In genomic region chr7:1513657-1514095, GRCh38 we compare ENCODE assay signal across 10 cellular contexts. TPM values are rescaled to one million over a fixed set of nuclear protein-coding genes. Genes with fewer than 3 reads are reported as not detected.
DNase-seq lines count a peak whose midpoint lies in the region; ATAC-seq, FAIRE-seq and TF ChIP-seq lines count a peak whose summit lies in the region.
"Had no signal": no experiment of that assay in that cellular context is flagged by ENCODE, and none has a peak within 500 bp of the region (broad histone marks: within the 10 kb centered on the region; RNA-seq: fewer than 3 reads in every experiment).

No MANE protein-coding gene starts in this region.

- FAIRE-seq in K562 (lab: Jason Lieb, UNC): no peak

- peaks cover 9 to 46% of the 10 kb centered on the region in 2 experiments for H3K4me1 ChIP-seq in K562 (replicated peaks in 1 of 2; ENCODE audit: control insufficient read depth in 2 of 2, insufficient read depth in 2 of 2, low read length in 2 of 2)

- DNase-seq in HL-60 (ENCODE audit: low read depth in 1 of 2, low spot score in 1 of 2): no peak
- DNase-seq in K562 (ENCODE audit: extremely low read depth in 1 of 4, low spot score in 3 of 4): no peak
- peak; percentile 19 for DNase-seq in left kidney (ENCODE audit: low read depth, low spot score)
- DNase-seq in stimulated activated naive B cell treated with anti-CD40 and anti-IgM and Interleukin-4, amounts not matched to agents 10 μg/mL and 1 μg/mL and 100 μg/mL, for 72 hours: no peak
- DNase-seq in GM13976 (ENCODE audit: low spot score): no peak
- DNase-seq: activated CD4-positive, alpha-beta T cell treated with anti-CD3 and anti-CD28 coated beads, Interleukin-2, amount 50 U/mL, for 1 hour; islet precursor cell had no signal

- H3K36me3 ChIP-seq in K562 (ENCODE audit: control insufficient read depth, insufficient read depth, low read length): no peaks in the 10 kb centered on the region

- H3K4me1 Mint-ChIP-seq in stimulated activated naive B cell treated with anti-CD40 and anti-IgM and Interleukin-4, amounts not matched to agents 10 μg/mL and 1 μg/mL and 100 μg/mL, for 72 hours: peaks cover 36 to 38% of the 10 kb centered on the region in 2 donors

- H3K9ac ChIP-seq in K562 (ENCODE audit: insufficient read depth in 1 of 2, low read depth in 2 of 2, low read length in 2 of 2): peak overlapping the region in 1 of 2 experiments; percentile 71; a peak in 2 of 4 replicates

- ATAC-seq in K562: no peak
- ATAC-seq in stimulated activated naive B cell treated with anti-CD40 and anti-IgM and Interleukin-4, amounts not matched to agents 10 μg/mL and 1 μg/mL and 100 μg/mL, for 72 hours (replicated peaks): no peak
- no peak for ATAC-seq in HG02884 (IDR thresholded peaks at IDR 0.05; ENCODE audit: unreplicated experiment)
- ATAC-seq in GM19395 (IDR thresholded peaks at IDR 0.05; ENCODE audit: unreplicated experiment): no peak
- ATAC-seq in GM18858 (IDR thresholded peaks at IDR 0.05; ENCODE audit: unreplicated experiment): no peak

- H3K27me3 ChIP-seq in HL-60 (ENCODE audit: insufficient read depth, poor library complexity, severe bottlenecking): no peaks in the 10 kb centered on the region
- peaks cover 0 to 18% of the 10 kb centered on the region in 2 experiments; a peak in 3 of 5 replicates for H3K27me3 ChIP-seq in K562 (ENCODE audit: control insufficient read depth in 2 of 2, insufficient read depth in 2 of 2, low read length in 2 of 2)

- POLR2A ChIA-PET in K562 (lab: Yijun Ruan, JAX): interaction anchor here (0.6 to 0.9 kb wide), 3 partner anchors 12 to 619 kb away, joined by 3 to 5 read pairs (median 4); no protein-coding TSS in a partner anchor

- H3K4me2 ChIP-seq in K562 (ENCODE audit: insufficient read depth, low read length): 0 out of 2 replicates have a peak overlapping the region, but pooled peaks have one; percentile 6

- peak overlapping the region; percentile 47; the same call in 1 of the 2 replicates for H2AFZ ChIP-seq in K562 (ENCODE audit: low read depth, low read length)

- H4K20me1 ChIP-seq in K562 (replicated peaks; ENCODE audit: control insufficient read depth, insufficient read depth, low read length): no peaks in the 10 kb centered on the region

- no TSS peak for BruUV-seq in K562 (replicated peaks; lab: Mats Ljungman, UMichigan)

- no peak for TF ChIP-seq POLR2A in K562 (conservative IDR thresholded peaks at IDR 0.05)

- H3K36me3 Mint-ChIP-seq in stimulated activated naive B cell treated with anti-CD40 and anti-IgM and Interleukin-4, amounts not matched to agents 10 μg/mL and 1 μg/mL and 100 μg/mL, for 72 hours: no peaks in the 10 kb centered on the region

- CTCF ChIA-PET in K562 (lab: Yijun Ruan, JAX; ENCODE audit: low intra/inter-chr PET ratio): no interaction called here

- in situ Hi-C loops in K562 (cut with MboI) (no loop called here), GM13976 (cut with MboI; ENCODE audit: low sequenced_read_pairs, unreplicated experiment) (no loop called here)

- H3K9me3 Mint-ChIP-seq in stimulated activated naive B cell treated with anti-CD40 and anti-IgM and Interleukin-4, amounts not matched to agents 10 μg/mL and 1 μg/mL and 100 μg/mL, for 72 hours: no peaks in the 10 kb centered on the region

- H3K9me3 ChIP-seq in K562 (replicated peaks; ENCODE audit: control insufficient read depth, insufficient read depth, low read depth, low read length): 0 out of 2 replicates have a peak, but pooled peaks cover 2% of the 10 kb centered on the region

- no peaks in the 10 kb centered on the region for H3K79me2 ChIP-seq in K562 (ENCODE audit: control insufficient read depth, insufficient read depth, low read length)

- no peaks in the 10 kb centered on the region for H3K9me1 ChIP-seq in K562 (ENCODE audit: control insufficient read depth, insufficient read depth, low read length)

- no peak for TF ChIP-seq EP300 in K562 (IDR thresholded peaks at IDR 0.05; ENCODE audit: low read length)

- TF ChIP-seq RAD21 in K562 (CRISPR knock-in tag; conservative IDR thresholded peaks at IDR 0.05 in 1 of 2, IDR thresholded peaks at IDR 0.05 in 1 of 2): no peak

- intact Hi-C loops in K562 (cut with micrococcal nuclease): no loop called here

- 50% methylated on average over 18 of the region's 20 CpGs for WGBS in K562 (ENCODE audit: insufficient coverage, low coverage, missing lambda C conversion rate)

- H3K27me3 Mint-ChIP-seq in stimulated activated naive B cell treated with anti-CD40 and anti-IgM and Interleukin-4, amounts not matched to agents 10 μg/mL and 1 μg/mL and 100 μg/mL, for 72 hours: no peaks in the 10 kb centered on the region

- H3K4me3 Mint-ChIP-seq in stimulated activated naive B cell treated with anti-CD40 and anti-IgM and Interleukin-4, amounts not matched to agents 10 μg/mL and 1 μg/mL and 100 μg/mL, for 72 hours: peak overlapping the region in 1 of 2 donors; percentile 74

- H3K4me3 ChIP-seq in HL-60 (replicated peaks; ENCODE audit: insufficient read depth, low read length): no peak overlapping the region
- no peak overlapping the region for H3K4me3 ChIP-seq in K562

- H3K27ac ChIP-seq in HL-60 (replicated peaks): peak overlapping the region; percentile 97
- H3K27ac ChIP-seq in K562 (ENCODE audit: extremely low read depth, low read depth, low read length): peak overlapping the region; percentile 44; the same call in 1 of the 3 replicates

- peak overlapping the region; percentile 90 for H3K27ac Mint-ChIP-seq in stimulated activated naive B cell treated with anti-CD40 and anti-IgM and Interleukin-4, amounts not matched to agents 10 μg/mL and 1 μg/mL and 100 μg/mL, for 72 hours

- no peak for TF ChIP-seq CTCF in HL-60 (IDR thresholded peaks at IDR 0.05; ENCODE audit: insufficient read depth, low read length)
- no peak for TF ChIP-seq CTCF in K562 (IDR thresholded peaks at IDR 0.05 in 2 of 3, conservative IDR thresholded peaks at IDR 0.05 in 1 of 3; ENCODE audit: insufficient read depth in 2 of 3, low read depth in 1 of 3, low read length in 3 of 3)
- no peak for TF ChIP-seq CTCF in GM13976 (IDR thresholded peaks at IDR 0.05; ENCODE audit: borderline replicate concordance, control extremely low read depth, extremely low read depth, insufficient read depth, missing control alignments)

RNA-seq across cellular contexts. Expression of gene INTS1, which starts 9.5 kb away (rescaled TPM):
- total RNA-seq in K562 (2011; cell fraction: chromatin; rRNA removed; ENCODE audit: low replicate concordance): 67.2 and 276 TPM in 2 replicates
- total RNA-seq in K562 (2011; cell fraction: nucleolus; rRNA removed): 199 and 200 TPM in 2 replicates
- 92.5 and 92.7 TPM in 2 replicates for total RNA-seq in K562 (2011; cell fraction: nucleoplasm; rRNA removed)
- total RNA-seq in K562 (2014; rRNA removed) (34.9 and 39.7 TPM in 2 replicates), K562 (2014; rRNA removed; fragmentation: Illumina TruSeq; extraction: Trizol) (4.1 and 6.8 TPM in 2 replicates), K562 (2015; rRNA removed; fragmentation: Illumina TruSeq; extraction: Trizol) (19.2 and 20.1 TPM in 2 replicates), K562 (2021) (105 and 119 TPM in 2 replicates)
- polyA plus RNA-seq in K562 (2011; rRNA removed) (12.0 and 28.0 TPM in 2 replicates), K562 (2014; fragmentation: Illumina TruSeq; extraction: Trizol) (18.5 and 66.3 TPM in 2 replicates), K562 (2014; fragmentation: Nextera tagmentation; extraction: Ambion mirVana) (1 to 10 TPM in 1 of 2 experiments, under 1 TPM in 1; 0.34 to 1.7 TPM), K562 (2014; rRNA removed) (46.7 and 55.1 TPM in 2 replicates)
- polyA plus RNA-seq in K562 (2011; cell fraction: cytosol; rRNA removed): 17.5 and 46.7 TPM in 2 replicates
- polyA plus RNA-seq in K562 (2011; cell fraction: nucleus; rRNA removed): 146 and 297 TPM in 2 replicates
- polyA plus RNA-seq in K562 (2012): 62.7 and 64.6 TPM in 2 replicates
- 9.8 and 11.1 TPM in 2 replicates for polyA minus RNA-seq in K562 (2011; rRNA and poly(A)+ RNA removed)
- 38.7 and 69.3 TPM in 2 replicates for polyA minus RNA-seq in K562 (2011; cell fraction: cytosol; rRNA and poly(A)+ RNA removed)
- 52.6 and 57.9 TPM in 2 replicates for polyA minus RNA-seq in K562 (2011; cell fraction: nucleus; rRNA and poly(A)+ RNA removed)

RNA-seq across cellular contexts. Expression of gene MAFK, which starts 16.8 kb away (rescaled TPM):
- total RNA-seq in K562 (2011; cell fraction: chromatin; rRNA removed; ENCODE audit: low replicate concordance): 8.5 and 20.5 TPM in 2 replicates
- 11.2 and 12.1 TPM in 2 replicates for total RNA-seq in K562 (2011; cell fraction: nucleolus; rRNA removed)
- total RNA-seq in K562 (2011; cell fraction: nucleoplasm; rRNA removed): 5.1 and 7.6 TPM in 2 replicates
- total RNA-seq in K562 (2014; rRNA removed): 11.7 and 15.6 TPM in 2 replicates
- 1.1 and 1.3 TPM in 2 replicates for total RNA-seq in K562 (2014; rRNA removed; fragmentation: Illumina TruSeq; extraction: Trizol)
- 4.7 and 5.5 TPM in 2 replicates for total RNA-seq in K562 (2015; rRNA removed; fragmentation: Illumina TruSeq; extraction: Trizol)
- 17.6 and 24.4 TPM in 2 replicates for total RNA-seq in K562 (2021)
- 2.1 and 4.9 TPM in 2 replicates for polyA plus RNA-seq in K562 (2011; rRNA removed)
- polyA plus RNA-seq in K562 (2011; cell fraction: cytosol; rRNA removed): 3.8 and 5.1 TPM in 2 replicates
- 9.8 and 26.1 TPM in 2 replicates for polyA plus RNA-seq in K562 (2011; cell fraction: nucleus; rRNA removed)
- 11.2 and 12.1 TPM in 2 replicates for polyA plus RNA-seq in K562 (2012)
- 3.7 and 6.9 TPM in 2 replicates for polyA plus RNA-seq in K562 (2014; fragmentation: Illumina TruSeq; extraction: Trizol)
- under 1 TPM; 0.04 to 0.07 TPM for polyA plus RNA-seq in K562 (2014; fragmentation: Nextera tagmentation; extraction: Ambion mirVana)
- 12.8 and 13.5 TPM in 2 replicates for polyA plus RNA-seq in K562 (2014; rRNA removed)
- polyA minus RNA-seq in K562 (2011; rRNA and poly(A)+ RNA removed): 0.66 and 1.1 TPM in 2 replicates
- 5.5 and 7.7 TPM in 2 replicates for polyA minus RNA-seq in K562 (2011; cell fraction: cytosol; rRNA and poly(A)+ RNA removed)
- polyA minus RNA-seq in K562 (2011; cell fraction: nucleus; rRNA and poly(A)+ RNA removed): 3.6 and 3.8 TPM in 2 replicates

RNA-seq across cellular contexts. Expression of gene TMEM184A, which starts 42.3 kb away (rescaled TPM):
- 0.32 and 2.6 TPM in 2 replicates for total RNA-seq in K562 (2011; cell fraction: chromatin; rRNA removed; ENCODE audit: low replicate concordance)
- total RNA-seq in K562 (2011; cell fraction: nucleolus; rRNA removed): 0.66 and 1.5 TPM in 2 replicates
- total RNA-seq in K562 (2011; cell fraction: nucleoplasm; rRNA removed): 0.29 and 1.8 TPM in 2 replicates
- total RNA-seq in K562 (2014; rRNA removed) (0.18 TPM in 1 of 2 replicates, not detected in the other), K562 (2014; rRNA removed; fragmentation: Illumina TruSeq; extraction: Trizol) (not detected in 2 replicates), K562 (2015; rRNA removed; fragmentation: Illumina TruSeq; extraction: Trizol) (not detected in 2 replicates), K562 (2021) (0.11 and 0.31 TPM in 2 replicates)
- polyA plus RNA-seq in K562 (2011; rRNA removed) (0.10 and 0.20 TPM in 2 replicates), K562 (2014; fragmentation: Illumina TruSeq; extraction: Trizol) (not detected in 2 replicates), K562 (2014; fragmentation: Nextera tagmentation; extraction: Ambion mirVana) (not detected), K562 (2014; rRNA removed) (not detected in 2 replicates)
- polyA plus RNA-seq in K562 (2011; cell fraction: cytosol; rRNA removed): 0.12 and 0.72 TPM in 2 replicates
- 0.53 and 1.7 TPM in 2 replicates for polyA plus RNA-seq in K562 (2011; cell fraction: nucleus; rRNA removed)
- polyA plus RNA-seq in K562 (2012): 0.04 and 0.12 TPM in 2 replicates
- 0.14 and 0.15 TPM in 2 replicates for polyA minus RNA-seq in K562 (2011; rRNA and poly(A)+ RNA removed)
- polyA minus RNA-seq in K562 (2011; cell fraction: cytosol; rRNA and poly(A)+ RNA removed): 0.19 and 0.27 TPM in 2 replicates
- polyA minus RNA-seq in K562 (2011; cell fraction: nucleus; rRNA and poly(A)+ RNA removed): 0.89 and 1.1 TPM in 2 replicates

RNA-seq across cellular contexts. Expression of gene MICALL2, which starts 54.4 kb away (rescaled TPM):
- total RNA-seq in K562 (2011; cell fraction: chromatin; rRNA removed; ENCODE audit: low replicate concordance): 266 and 844 TPM in 2 replicates
- 502 and 577 TPM in 2 replicates for total RNA-seq in K562 (2011; cell fraction: nucleolus; rRNA removed)
- 359 and 406 TPM in 2 replicates for total RNA-seq in K562 (2011; cell fraction: nucleoplasm; rRNA removed)
- total RNA-seq in K562 (2014; rRNA removed) (59.0 and 71.5 TPM in 2 replicates), K562 (2014; rRNA removed; fragmentation: Illumina TruSeq; extraction: Trizol) (6.9 and 9.5 TPM in 2 replicates), K562 (2015; rRNA removed; fragmentation: Illumina TruSeq; extraction: Trizol) (26.9 and 32.7 TPM in 2 replicates), K562 (2021) (102 and 103 TPM in 2 replicates)
- polyA plus RNA-seq in K562 (2011; rRNA removed) (17.0 and 42.5 TPM in 2 replicates), K562 (2014; fragmentation: Illumina TruSeq; extraction: Trizol) (13.2 and 29.8 TPM in 2 replicates), K562 (2014; fragmentation: Nextera tagmentation; extraction: Ambion mirVana) (1 to 10 TPM; 1.8 to 2.2 TPM), K562 (2014; rRNA removed) (91.2 and 99.3 TPM in 2 replicates)
- 14.6 and 28.0 TPM in 2 replicates for polyA plus RNA-seq in K562 (2011; cell fraction: cytosol; rRNA removed)
- polyA plus RNA-seq in K562 (2011; cell fraction: nucleus; rRNA removed): 444 and 528 TPM in 2 replicates
- 61.2 and 74.6 TPM in 2 replicates for polyA plus RNA-seq in K562 (2012)
- 53.2 and 57.7 TPM in 2 replicates for polyA minus RNA-seq in K562 (2011; rRNA and poly(A)+ RNA removed)
- 17.9 and 22.2 TPM in 2 replicates for polyA minus RNA-seq in K562 (2011; cell fraction: cytosol; rRNA and poly(A)+ RNA removed)
- polyA minus RNA-seq in K562 (2011; cell fraction: nucleus; rRNA and poly(A)+ RNA removed): 91.7 and 109 TPM in 2 replicates

RNA-seq across cellular contexts. Expression of gene PSMG3, which starts 56.2 kb away (rescaled TPM):
- total RNA-seq in K562 (2011; cell fraction: chromatin; rRNA removed; ENCODE audit: low replicate concordance): 26.2 and 74.4 TPM in 2 replicates
- 89.7 and 92.9 TPM in 2 replicates for total RNA-seq in K562 (2011; cell fraction: nucleolus; rRNA removed)
- 63.3 and 66.8 TPM in 2 replicates for total RNA-seq in K562 (2011; cell fraction: nucleoplasm; rRNA removed)
- total RNA-seq in K562 (2014; rRNA removed): 122 and 132 TPM in 2 replicates
- 46.5 and 57.2 TPM in 2 replicates for total RNA-seq in K562 (2014; rRNA removed; fragmentation: Illumina TruSeq; extraction: Trizol)
- 81.5 and 83.4 TPM in 2 replicates for total RNA-seq in K562 (2015; rRNA removed; fragmentation: Illumina TruSeq; extraction: Trizol)
- total RNA-seq in K562 (2021): 77.3 and 80.1 TPM in 2 replicates
- 93.6 and 96.3 TPM in 2 replicates for polyA plus RNA-seq in K562 (2011; rRNA removed)
- 110 and 136 TPM in 2 replicates for polyA plus RNA-seq in K562 (2011; cell fraction: cytosol; rRNA removed)
- polyA plus RNA-seq in K562 (2011; cell fraction: nucleus; rRNA removed): 144 and 158 TPM in 2 replicates
- 65.4 and 71.5 TPM in 2 replicates for polyA plus RNA-seq in K562 (2012)
- polyA plus RNA-seq in K562 (2014; fragmentation: Illumina TruSeq; extraction: Trizol): 54.0 and 64.6 TPM in 2 replicates
- 10 to 100 TPM; 34.8 to 55.3 TPM for polyA plus RNA-seq in K562 (2014; fragmentation: Nextera tagmentation; extraction: Ambion mirVana)
- polyA plus RNA-seq in K562 (2014; rRNA removed): 121 and 136 TPM in 2 replicates
- 20.1 and 30.9 TPM in 2 replicates for polyA minus RNA-seq in K562 (2011; rRNA and poly(A)+ RNA removed)
- polyA minus RNA-seq in K562 (2011; cell fraction: cytosol; rRNA and poly(A)+ RNA removed): 22.6 and 24.3 TPM in 2 replicates
- 12.3 and 13.9 TPM in 2 replicates for polyA minus RNA-seq in K562 (2011; cell fraction: nucleus; rRNA and poly(A)+ RNA removed)
